In genomic region chr18:3453540-3454364, GRCh38 we compare ENCODE assay signal across 8 cellular contexts. TPM values are rescaled to one million over a fixed set of nuclear protein-coding genes. Genes with fewer than 3 reads are reported as not detected.
DNase-seq lines count a peak whose midpoint lies in the region; TF ChIP-seq lines count a peak whose summit lies in the region.

No MANE protein-coding gene starts in this region.

- H3K4me2 ChIP-seq in skeletal muscle satellite cell (ENCODE audit: low read length): peak overlapping the region; percentile 90

- H3K9ac ChIP-seq in iPS-18a (ENCODE audit: low read length) (peak overlapping the region; percentile 92), skeletal muscle satellite cell (ENCODE audit: low read depth, low read length) (peak overlapping the region; percentile 99)

- DNase-seq in activated effector memory CD4-positive, alpha-beta T cell treated with anti-CD3 and anti-CD28 coated beads, Interleukin-2, amount 50 U/mL, for 16 hours: peak; percentile 69
- no peak for DNase-seq in activated effector memory CD4-positive, alpha-beta T cell treated with Interleukin-2 at 50 U/mL for 16 hours
- DNase-seq in astrocyte of the spinal cord (ENCODE audit: low read depth, low spot score) (peak; percentile 99), cerebellar nuclear complex (lab: John Stamatoyannopoulos, UW) (no peak), T-helper 9 cell (no peak)

- no peaks in the 10 kb centered on the region for H3K27me3 ChIP-seq in iPS-18a (ENCODE audit: control insufficient read depth, insufficient read depth, low read length)
- no peaks in the 10 kb centered on the region for H3K27me3 ChIP-seq in skeletal muscle satellite cell (ENCODE audit: control insufficient read depth, insufficient read depth, low read length)

- H3K9me3 ChIP-seq in iPS-18a (ENCODE audit: control insufficient read depth, low read depth, low read length): no peaks in the 10 kb centered on the region
- H3K9me3 ChIP-seq in skeletal muscle satellite cell (replicated peaks; ENCODE audit: low read length): no peaks in the 10 kb centered on the region

- peaks cover 30% of the 10 kb centered on the region for H3K36me3 ChIP-seq in iPS-18a (ENCODE audit: control insufficient read depth, low read depth, low read length)
- peaks cover 32% of the 10 kb centered on the region for H3K36me3 ChIP-seq in skeletal muscle satellite cell (ENCODE audit: insufficient read depth, low read length)

- in situ Hi-C loops in astrocyte of the spinal cord (cut with HindIII; ENCODE audit: low sequenced_read_pairs): loop anchor here (10.0 to 25.0 kb wide), 2 partner anchors 151 to 166 kb away; no protein-coding TSS in a partner anchor

- TF ChIP-seq CTCF in astrocyte of the spinal cord (IDR thresholded peaks at IDR 0.05; ENCODE audit: low read depth, low read length): no peak

- H3K4me1 ChIP-seq in iPS-18a (ENCODE audit: control insufficient read depth, low read depth, low read length): peaks cover 42% of the 10 kb centered on the region
- peaks cover 46% of the 10 kb centered on the region for H3K4me1 ChIP-seq in skeletal muscle satellite cell (ENCODE audit: control insufficient read depth, insufficient read depth, low read length)

- H3K4me3 ChIP-seq in astrocyte of the spinal cord (ENCODE audit: low read depth, low read length) (peak overlapping the region; percentile 96), iPS-18a (ENCODE audit: low read length) (peak overlapping the region; percentile 86), skeletal muscle satellite cell (ENCODE audit: low read length) (peak overlapping the region; percentile 85)

- peak overlapping the region; percentile 25 for H3K27ac ChIP-seq in iPS-18a (ENCODE audit: low read length)

TF ChIP-seq in PFSK-1, 5 proteins besides CTCF, POLR2A, EP300 and RAD21:
- TF ChIP-seq TAF1 (IDR thresholded peaks at IDR 0.05; ENCODE audit: borderline replicate concordance, insufficient read depth, low read length) (no peak), SIN3A (IDR thresholded peaks at IDR 0.05; ENCODE audit: borderline replicate concordance, insufficient read depth, low read length) (peak; percentile 100), POLR2AphosphoS5 (IDR thresholded peaks at IDR 0.05; ENCODE audit: low read depth, low read length) (no peak; the same call in 1 of the 2 replicates)

RNA-seq across cellular contexts. Expression of gene TGIF1, which starts 3.8 kb away (rescaled TPM):
- 41.2 TPM for polyA plus RNA-seq in PFSK-1 (2012; ENCODE audit: insufficient read length, low read depth)
- 77.8 and 82.6 TPM in 2 replicates for total RNA-seq in skeletal muscle satellite cell (2012; rRNA removed)

Comparison
In these comparisons a context has a peak if more than half of its experiments do, and no peak if none do; other contexts are left out.
1. DNase-seq: peak in activated effector memory CD4-positive, alpha-beta T cell treated with anti-CD3 and anti-CD28 coated beads, Interleukin-2, amount 50 U/mL, for 16 hours (single experiment) and astrocyte of the spinal cord (single experiment); none in activated effector memory CD4-positive, alpha-beta T cell treated with Interleukin-2 at 50 U/mL for 16 hours (single experiment), cerebellar nuclear complex (0 of 2) and T-helper 9 cell (single experiment).
2. Peak in every context shown above with its lines, with median percentiles within 50 percentile points of each other: H3K4me3 ChIP-seq.